3 cellular contexts compared by ENCODE assay signal in the genomic region with DNA sequence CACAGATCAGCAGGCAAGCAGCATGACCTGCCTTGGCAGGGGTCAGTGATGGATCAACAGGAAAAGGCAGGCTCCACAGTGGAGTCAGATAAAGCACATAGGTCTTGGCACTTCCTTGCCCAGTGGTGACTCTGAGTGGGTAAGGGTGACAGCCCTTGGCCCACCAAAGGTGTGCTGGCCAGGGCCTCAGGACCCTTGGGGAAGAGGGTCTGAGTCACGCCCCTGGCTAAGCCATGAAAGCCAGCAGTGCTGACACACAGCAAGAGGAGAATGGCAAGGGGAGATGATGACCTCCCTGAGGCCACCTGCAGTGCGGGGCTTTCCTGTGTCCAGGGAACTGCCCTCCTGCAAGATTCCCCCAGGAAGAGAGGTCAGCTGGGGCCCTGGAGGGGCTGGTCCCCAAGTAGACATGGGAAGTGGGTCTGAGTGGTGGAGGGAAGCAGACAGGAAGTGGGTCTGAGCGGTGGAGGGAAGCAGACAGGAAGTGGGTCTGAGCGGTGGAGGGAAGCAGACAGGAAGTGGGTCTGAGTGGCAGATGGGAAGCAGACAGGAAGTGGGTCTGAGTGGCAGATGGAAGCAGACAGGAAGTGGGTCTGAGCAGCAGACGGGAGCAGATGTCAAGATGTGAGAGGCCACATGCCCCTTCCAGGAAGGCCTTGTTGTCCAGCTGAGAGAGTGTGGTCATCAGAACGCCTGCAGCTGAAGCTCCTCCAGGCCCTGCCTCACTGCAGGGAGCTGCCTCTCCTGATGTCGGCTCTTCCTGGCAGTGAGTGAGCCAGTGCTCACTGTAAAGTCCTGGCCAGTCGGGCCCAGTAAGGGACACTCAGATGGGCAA.
TF ChIP-seq lines count a peak whose summit lies in the region.

No MANE protein-coding gene starts in this region.

TF ChIP-seq in GM12891, 5 proteins besides CTCF, POLR2A, EP300 and RAD21 (continued from another document):
- no peak for TF ChIP-seq SPI1 (IDR thresholded peaks at IDR 0.05; ENCODE audit: low read depth, low read length)
- TF ChIP-seq TAF1 (IDR thresholded peaks at IDR 0.05; ENCODE audit: low read depth, low read length), result no peak
- TF ChIP-seq POU2F2 (IDR thresholded peaks at IDR 0.05; ENCODE audit: low read depth, low read length), result no peak
TF ChIP-seq in GM12891: peak in this region for 0.

TF ChIP-seq in WTC11, 78 proteins besides CTCF, POLR2A, EP300 and RAD21 (continued from another document):
- TF ChIP-seq, protein P1, sequence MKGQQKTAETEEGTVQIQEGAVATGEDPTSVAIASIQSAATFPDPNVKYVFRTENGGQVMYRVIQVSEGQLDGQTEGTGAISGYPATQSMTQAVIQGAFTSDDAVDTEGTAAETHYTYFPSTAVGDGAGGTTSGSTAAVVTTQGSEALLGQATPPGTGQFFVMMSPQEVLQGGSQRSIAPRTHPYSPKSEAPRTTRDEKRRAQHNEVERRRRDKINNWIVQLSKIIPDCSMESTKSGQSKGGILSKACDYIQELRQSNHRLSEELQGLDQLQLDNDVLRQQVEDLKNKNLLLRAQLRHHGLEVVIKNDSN (CRISPR knock-in tag; IDR thresholded peaks at IDR 0.05), result no peak
- TF ChIP-seq ZNF263 (CRISPR knock-in tag; IDR thresholded peaks at IDR 0.05; ENCODE audit: low read depth) (no peak), ZNF232 (CRISPR knock-in tag; IDR thresholded peaks at IDR 0.05) (no peak), FOXJ3 (CRISPR knock-in tag; IDR thresholded peaks at IDR 0.05; ENCODE audit: borderline replicate concordance) (no peak), EMX1 (CRISPR knock-in tag; IDR thresholded peaks at IDR 0.05) (no peak), GABPB1 (CRISPR knock-in tag; IDR thresholded peaks at IDR 0.05) (no peak), NFATC4 (CRISPR knock-in tag; IDR thresholded peaks at IDR 0.05) (no peak), MXD4 (CRISPR knock-in tag; IDR thresholded peaks at IDR 0.05; ENCODE audit: borderline replicate concordance) (no peak), ZNF396 (CRISPR knock-in tag; IDR thresholded peaks at IDR 0.05; ENCODE audit: borderline replicate concordance) (no peak), ESRRA (CRISPR knock-in tag; IDR thresholded peaks at IDR 0.05; ENCODE audit: borderline replicate concordance) (no peak)
- TF ChIP-seq, protein P2, sequence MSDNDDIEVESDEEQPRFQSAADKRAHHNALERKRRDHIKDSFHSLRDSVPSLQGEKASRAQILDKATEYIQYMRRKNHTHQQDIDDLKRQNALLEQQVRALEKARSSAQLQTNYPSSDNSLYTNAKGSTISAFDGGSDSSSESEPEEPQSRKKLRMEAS (CRISPR knock-in tag; IDR thresholded peaks at IDR 0.05), result no peak
- TF ChIP-seq, protein P3, sequence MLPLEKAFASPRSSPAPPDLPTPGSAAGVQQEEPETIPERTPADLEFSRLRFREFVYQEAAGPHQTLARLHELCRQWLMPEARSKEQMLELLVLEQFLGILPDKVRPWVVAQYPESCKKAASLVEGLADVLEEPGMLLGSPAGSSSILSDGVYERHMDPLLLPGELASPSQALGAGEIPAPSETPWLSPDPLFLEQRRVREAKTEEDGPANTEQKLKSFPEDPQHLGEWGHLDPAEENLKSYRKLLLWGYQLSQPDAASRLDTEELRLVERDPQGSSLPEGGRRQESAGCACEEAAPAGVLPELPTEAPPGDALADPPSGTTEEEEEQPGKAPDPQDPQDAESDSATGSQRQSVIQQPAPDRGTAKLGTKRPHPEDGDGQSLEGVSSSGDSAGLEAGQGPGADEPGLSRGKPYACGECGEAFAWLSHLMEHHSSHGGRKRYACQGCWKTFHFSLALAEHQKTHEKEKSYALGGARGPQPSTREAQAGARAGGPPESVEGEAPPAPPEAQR (CRISPR knock-in tag; IDR thresholded peaks at IDR 0.05), result no peak
- TF ChIP-seq, protein P4, sequence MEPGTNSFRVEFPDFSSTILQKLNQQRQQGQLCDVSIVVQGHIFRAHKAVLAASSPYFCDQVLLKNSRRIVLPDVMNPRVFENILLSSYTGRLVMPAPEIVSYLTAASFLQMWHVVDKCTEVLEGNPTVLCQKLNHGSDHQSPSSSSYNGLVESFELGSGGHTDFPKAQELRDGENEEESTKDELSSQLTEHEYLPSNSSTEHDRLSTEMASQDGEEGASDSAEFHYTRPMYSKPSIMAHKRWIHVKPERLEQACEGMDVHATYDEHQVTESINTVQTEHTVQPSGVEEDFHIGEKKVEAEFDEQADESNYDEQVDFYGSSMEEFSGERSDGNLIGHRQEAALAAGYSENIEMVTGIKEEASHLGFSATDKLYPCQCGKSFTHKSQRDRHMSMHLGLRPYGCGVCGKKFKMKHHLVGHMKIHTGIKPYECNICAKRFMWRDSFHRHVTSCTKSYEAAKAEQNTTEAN (CRISPR knock-in tag; IDR thresholded peaks at IDR 0.05), result no peak
- TF ChIP-seq, protein P5, sequence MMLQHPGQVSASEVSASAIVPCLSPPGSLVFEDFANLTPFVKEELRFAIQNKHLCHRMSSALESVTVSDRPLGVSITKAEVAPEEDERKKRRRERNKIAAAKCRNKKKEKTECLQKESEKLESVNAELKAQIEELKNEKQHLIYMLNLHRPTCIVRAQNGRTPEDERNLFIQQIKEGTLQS (CRISPR knock-in tag; conservative IDR thresholded peaks at IDR 0.05), result no peak
- TF ChIP-seq, protein P6, sequence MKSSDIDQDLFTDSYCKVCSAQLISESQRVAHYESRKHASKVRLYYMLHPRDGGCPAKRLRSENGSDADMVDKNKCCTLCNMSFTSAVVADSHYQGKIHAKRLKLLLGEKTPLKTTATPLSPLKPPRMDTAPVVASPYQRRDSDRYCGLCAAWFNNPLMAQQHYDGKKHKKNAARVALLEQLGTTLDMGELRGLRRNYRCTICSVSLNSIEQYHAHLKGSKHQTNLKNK (CRISPR knock-in tag; IDR thresholded peaks at IDR 0.05), result no peak
- TF ChIP-seq, protein P7, sequence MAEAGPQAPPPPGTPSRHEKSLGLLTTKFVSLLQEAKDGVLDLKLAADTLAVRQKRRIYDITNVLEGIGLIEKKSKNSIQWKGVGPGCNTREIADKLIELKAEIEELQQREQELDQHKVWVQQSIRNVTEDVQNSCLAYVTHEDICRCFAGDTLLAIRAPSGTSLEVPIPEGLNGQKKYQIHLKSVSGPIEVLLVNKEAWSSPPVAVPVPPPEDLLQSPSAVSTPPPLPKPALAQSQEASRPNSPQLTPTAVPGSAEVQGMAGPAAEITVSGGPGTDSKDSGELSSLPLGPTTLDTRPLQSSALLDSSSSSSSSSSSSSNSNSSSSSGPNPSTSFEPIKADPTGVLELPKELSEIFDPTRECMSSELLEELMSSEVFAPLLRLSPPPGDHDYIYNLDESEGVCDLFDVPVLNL (CRISPR knock-in tag; IDR thresholded peaks at IDR 0.05; ENCODE audit: borderline replicate concordance, low read depth), result no peak

TF ChIP-seq in GM23338, 12 proteins besides CTCF, POLR2A, EP300 and RAD21 (continued from another document):
- TF ChIP-seq, protein P8, sequence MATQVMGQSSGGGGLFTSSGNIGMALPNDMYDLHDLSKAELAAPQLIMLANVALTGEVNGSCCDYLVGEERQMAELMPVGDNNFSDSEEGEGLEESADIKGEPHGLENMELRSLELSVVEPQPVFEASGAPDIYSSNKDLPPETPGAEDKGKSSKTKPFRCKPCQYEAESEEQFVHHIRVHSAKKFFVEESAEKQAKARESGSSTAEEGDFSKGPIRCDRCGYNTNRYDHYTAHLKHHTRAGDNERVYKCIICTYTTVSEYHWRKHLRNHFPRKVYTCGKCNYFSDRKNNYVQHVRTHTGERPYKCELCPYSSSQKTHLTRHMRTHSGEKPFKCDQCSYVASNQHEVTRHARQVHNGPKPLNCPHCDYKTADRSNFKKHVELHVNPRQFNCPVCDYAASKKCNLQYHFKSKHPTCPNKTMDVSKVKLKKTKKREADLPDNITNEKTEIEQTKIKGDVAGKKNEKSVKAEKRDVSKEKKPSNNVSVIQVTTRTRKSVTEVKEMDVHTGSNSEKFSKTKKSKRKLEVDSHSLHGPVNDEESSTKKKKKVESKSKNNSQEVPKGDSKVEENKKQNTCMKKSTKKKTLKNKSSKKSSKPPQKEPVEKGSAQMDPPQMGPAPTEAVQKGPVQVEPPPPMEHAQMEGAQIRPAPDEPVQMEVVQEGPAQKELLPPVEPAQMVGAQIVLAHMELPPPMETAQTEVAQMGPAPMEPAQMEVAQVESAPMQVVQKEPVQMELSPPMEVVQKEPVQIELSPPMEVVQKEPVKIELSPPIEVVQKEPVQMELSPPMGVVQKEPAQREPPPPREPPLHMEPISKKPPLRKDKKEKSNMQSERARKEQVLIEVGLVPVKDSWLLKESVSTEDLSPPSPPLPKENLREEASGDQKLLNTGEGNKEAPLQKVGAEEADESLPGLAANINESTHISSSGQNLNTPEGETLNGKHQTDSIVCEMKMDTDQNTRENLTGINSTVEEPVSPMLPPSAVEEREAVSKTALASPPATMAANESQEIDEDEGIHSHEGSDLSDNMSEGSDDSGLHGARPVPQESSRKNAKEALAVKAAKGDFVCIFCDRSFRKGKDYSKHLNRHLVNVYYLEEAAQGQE (IDR thresholded peaks at IDR 0.05; ENCODE audit: unreplicated experiment), result no peak
- TF ChIP-seq, protein P9, sequence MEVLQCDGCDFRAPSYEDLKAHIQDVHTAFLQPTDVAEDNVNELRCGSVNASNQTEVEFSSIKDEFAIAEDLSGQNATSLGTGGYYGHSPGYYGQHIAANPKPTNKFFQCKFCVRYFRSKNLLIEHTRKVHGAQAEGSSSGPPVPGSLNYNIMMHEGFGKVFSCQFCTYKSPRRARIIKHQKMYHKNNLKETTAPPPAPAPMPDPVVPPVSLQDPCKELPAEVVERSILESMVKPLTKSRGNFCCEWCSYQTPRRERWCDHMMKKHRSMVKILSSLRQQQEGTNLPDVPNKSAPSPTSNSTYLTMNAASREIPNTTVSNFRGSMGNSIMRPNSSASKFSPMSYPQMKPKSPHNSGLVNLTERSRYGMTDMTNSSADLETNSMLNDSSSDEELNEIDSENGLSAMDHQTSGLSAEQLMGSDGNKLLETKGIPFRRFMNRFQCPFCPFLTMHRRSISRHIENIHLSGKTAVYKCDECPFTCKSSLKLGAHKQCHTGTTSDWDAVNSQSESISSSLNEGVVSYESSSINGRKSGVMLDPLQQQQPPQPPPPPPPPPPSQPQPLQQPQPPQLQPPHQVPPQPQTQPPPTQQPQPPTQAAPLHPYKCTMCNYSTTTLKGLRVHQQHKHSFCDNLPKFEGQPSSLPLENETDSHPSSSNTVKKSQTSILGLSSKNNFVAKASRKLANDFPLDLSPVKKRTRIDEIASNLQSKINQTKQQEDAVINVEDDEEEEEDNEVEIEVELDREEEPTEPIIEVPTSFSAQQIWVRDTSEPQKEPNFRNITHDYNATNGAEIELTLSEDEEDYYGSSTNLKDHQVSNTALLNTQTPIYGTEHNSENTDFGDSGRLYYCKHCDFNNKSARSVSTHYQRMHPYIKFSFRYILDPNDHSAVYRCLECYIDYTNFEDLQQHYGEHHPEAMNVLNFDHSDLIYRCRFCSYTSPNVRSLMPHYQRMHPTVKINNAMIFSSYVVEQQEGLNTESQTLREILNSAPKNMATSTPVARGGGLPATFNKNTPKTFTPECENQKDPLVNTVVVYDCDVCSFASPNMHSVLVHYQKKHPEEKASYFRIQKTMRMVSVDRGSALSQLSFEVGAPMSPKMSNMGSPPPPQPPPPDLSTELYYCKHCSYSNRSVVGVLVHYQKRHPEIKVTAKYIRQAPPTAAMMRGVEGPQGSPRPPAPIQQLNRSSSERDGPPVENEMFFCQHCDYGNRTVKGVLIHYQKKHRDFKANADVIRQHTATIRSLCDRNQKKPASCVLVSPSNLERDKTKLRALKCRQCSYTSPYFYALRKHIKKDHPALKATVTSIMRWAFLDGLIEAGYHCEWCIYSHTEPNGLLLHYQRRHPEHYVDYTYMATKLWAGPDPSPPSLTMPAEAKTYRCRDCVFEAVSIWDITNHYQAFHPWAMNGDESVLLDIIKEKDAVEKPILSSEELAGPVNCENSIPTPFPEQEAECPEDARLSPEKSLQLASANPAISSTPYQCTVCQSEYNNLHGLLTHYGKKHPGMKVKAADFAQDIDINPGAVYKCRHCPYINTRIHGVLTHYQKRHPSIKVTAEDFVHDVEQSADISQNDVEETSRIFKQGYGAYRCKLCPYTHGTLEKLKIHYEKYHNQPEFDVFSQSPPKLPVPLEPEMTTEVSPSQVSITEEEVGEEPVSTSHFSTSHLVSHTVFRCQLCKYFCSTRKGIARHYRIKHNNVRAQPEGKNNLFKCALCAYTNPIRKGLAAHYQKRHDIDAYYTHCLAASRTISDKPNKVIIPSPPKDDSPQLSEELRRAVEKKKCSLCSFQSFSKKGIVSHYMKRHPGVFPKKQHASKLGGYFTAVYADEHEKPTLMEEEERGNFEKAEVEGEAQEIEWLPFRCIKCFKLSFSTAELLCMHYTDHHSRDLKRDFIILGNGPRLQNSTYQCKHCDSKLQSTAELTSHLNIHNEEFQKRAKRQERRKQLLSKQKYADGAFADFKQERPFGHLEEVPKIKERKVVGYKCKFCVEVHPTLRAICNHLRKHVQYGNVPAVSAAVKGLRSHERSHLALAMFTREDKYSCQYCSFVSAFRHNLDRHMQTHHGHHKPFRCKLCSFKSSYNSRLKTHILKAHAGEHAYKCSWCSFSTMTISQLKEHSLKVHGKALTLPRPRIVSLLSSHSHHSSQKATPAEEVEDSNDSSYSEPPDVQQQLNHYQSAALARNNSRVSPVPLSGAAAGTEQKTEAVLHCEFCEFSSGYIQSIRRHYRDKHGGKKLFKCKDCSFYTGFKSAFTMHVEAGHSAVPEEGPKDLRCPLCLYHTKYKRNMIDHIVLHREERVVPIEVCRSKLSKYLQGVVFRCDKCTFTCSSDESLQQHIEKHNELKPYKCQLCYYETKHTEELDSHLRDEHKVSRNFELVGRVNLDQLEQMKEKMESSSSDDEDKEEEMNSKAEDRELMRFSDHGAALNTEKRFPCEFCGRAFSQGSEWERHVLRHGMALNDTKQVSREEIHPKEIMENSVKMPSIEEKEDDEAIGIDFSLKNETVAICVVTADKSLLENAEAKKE (CRISPR knock-in tag; IDR thresholded peaks at IDR 0.05), result no peak
- TF ChIP-seq CREB1 (CRISPR knock-in tag; IDR thresholded peaks at IDR 0.05; ENCODE audit: low read depth) (no peak), EZH2 (IDR thresholded peaks at IDR 0.05; ENCODE audit: low read depth, unreplicated experiment) (no peak), STAT1 (IDR thresholded peaks at IDR 0.05; ENCODE audit: unreplicated experiment) (no peak), ZNF331 (CRISPR knock-in tag; IDR thresholded peaks at IDR 0.05; ENCODE audit: low read depth) (no peak)
- TF ChIP-seq, protein P10, sequence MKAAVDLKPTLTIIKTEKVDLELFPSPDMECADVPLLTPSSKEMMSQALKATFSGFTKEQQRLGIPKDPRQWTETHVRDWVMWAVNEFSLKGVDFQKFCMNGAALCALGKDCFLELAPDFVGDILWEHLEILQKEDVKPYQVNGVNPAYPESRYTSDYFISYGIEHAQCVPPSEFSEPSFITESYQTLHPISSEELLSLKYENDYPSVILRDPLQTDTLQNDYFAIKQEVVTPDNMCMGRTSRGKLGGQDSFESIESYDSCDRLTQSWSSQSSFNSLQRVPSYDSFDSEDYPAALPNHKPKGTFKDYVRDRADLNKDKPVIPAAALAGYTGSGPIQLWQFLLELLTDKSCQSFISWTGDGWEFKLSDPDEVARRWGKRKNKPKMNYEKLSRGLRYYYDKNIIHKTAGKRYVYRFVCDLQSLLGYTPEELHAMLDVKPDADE (IDR thresholded peaks at IDR 0.05), result no peak
